35 cellular contexts compared by ENCODE assay signal in the genomic region with DNA sequence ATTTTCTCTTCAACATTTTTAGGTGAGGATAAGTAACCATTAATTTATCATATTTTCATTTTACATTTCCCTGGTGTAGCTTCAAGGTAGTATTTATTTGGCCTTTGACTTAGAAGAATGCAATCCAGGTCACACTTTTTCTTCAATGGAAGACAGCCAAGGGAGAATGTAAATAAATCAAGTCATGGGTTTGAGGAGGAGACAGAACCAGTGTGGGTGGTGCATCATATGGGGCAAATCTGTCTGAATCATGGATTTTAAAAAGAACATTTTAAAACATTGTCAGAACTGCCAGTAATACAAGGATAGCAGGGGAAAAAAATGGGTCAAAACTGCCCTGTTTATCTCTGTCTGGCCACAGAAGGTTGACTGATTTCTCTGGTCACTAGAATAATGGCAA.
"Had no signal": no experiment of that assay in that cellular context is flagged by ENCODE, and none has a peak within 500 bp of the region (broad histone marks: within the 10 kb centered on the region; RNA-seq: fewer than 3 reads in every experiment).

No MANE protein-coding gene starts in this region.

- H3K27me3 Mint-ChIP-seq: activated B cell treated with CpG ODN at 0.5 μM for 24 hours; activated CD4-positive, alpha-beta memory T cell treated with anti-CD3 and anti-CD28 coated beads for 36 hours; activated CD4-positive, alpha-beta T cell treated with anti-CD3 and anti-CD28 coated beads, Interleukin-2, amount 10 ng/mL, durations not matched to agents 24 days and 14 days; activated CD8-positive, alpha-beta T cell treated with anti-CD3 and anti-CD28 coated beads for 36 hours; activated naive CD8-positive, alpha-beta T cell treated with anti-CD3 and anti-CD28 coated beads, Interleukin-2, amount 10 ng/mL, durations not matched to agents 7 days and 5 days; activated naive CD8-positive, alpha-beta T cell treated with anti-CD3 and anti-CD28 coated beads, Interleukin-2, amount 50 U/mL, for 24 hours; brain had no signal

- FAIRE-seq: TTC549 had no signal

- H3K27ac ChIP-seq: VCaP had no signal

- H3K4me3 Mint-ChIP-seq: activated B cell treated with CpG ODN at 0.5 μM for 24 hours; activated CD4-positive, alpha-beta memory T cell treated with anti-CD3 and anti-CD28 coated beads for 36 hours; activated CD4-positive, alpha-beta T cell treated with anti-CD3 and anti-CD28 coated beads, Interleukin-2, amount 10 ng/mL, durations not matched to agents 24 days and 14 days; activated CD8-positive, alpha-beta T cell treated with anti-CD3 and anti-CD28 coated beads for 36 hours; activated naive CD4-positive, alpha-beta T cell treated with anti-CD3 and anti-CD28 coated beads for 36 hours; activated naive CD4-positive, alpha-beta T cell treated with anti-CD3 and anti-CD28 coated beads, Interleukin-2, amount 50 U/mL, for 24 hours; activated naive CD8-positive, alpha-beta T cell; activated naive CD8-positive, alpha-beta T cell treated with anti-CD3 and anti-CD28 coated beads, Interleukin-2, amount 10 ng/mL, durations not matched to agents 7 days and 5 days; activated naive CD8-positive, alpha-beta T cell treated with anti-CD3 and anti-CD28 coated beads, Interleukin-2, amount 50 U/mL, for 24 hours; activated T-cell treated with anti-CD3 and anti-CD28 coated beads, Interleukin-2, amount 50 U/mL, for 4 hours; activated T-cell treated with anti-CD3 and anti-CD28 coated beads, Interleukin-2, amount 50 U/mL, for 72 hours; activated T-helper 1 cell treated with anti-CD3 and anti-CD28 coated beads, Interleukin-12 subunit alpha, Interleukin-12 subunit beta, Interleukin-2, Interleukin-4 antibody, amounts not matched to agents 30 ng/mL and 10 ng/mL and 1 ng/mL, durations not matched to agents 14 hours and 24 hours and 36 hours; activated T-helper 17 cell treated with anti-CD3 and anti-CD28 coated beads, Interleukin-2, amount 50 U/mL, for 72 hours; brain; T-helper 1 cell treated with Interleukin-12 subunit alpha and Interleukin-12 subunit beta and Interleukin-4 antibody, amounts not matched to agents 30 μg/mL and 1 μg/mL, for 36 hours; T-helper 2 cell treated with Interferon-gamma antibody and Interleukin-4, amounts not matched to agents 5 μg/mL and 100 μg/mL, for 36 hours had no signal

- H3K36me3 Mint-ChIP-seq: activated CD4-positive, alpha-beta memory T cell treated with anti-CD3 and anti-CD28 coated beads for 36 hours; activated naive CD4-positive, alpha-beta T cell treated with anti-CD3 and anti-CD28 coated beads, Interleukin-2, amount 50 U/mL, for 24 hours; activated naive CD8-positive, alpha-beta T cell; activated naive CD8-positive, alpha-beta T cell treated with anti-CD3 and anti-CD28 coated beads, Interleukin-2, amount 10 ng/mL, durations not matched to agents 7 days and 5 days had no signal

- H3K4me1 Mint-ChIP-seq: activated B cell treated with CpG ODN at 0.5 μM for 24 hours; activated CD4-positive, alpha-beta T cell treated with anti-CD3 and anti-CD28 coated beads, Interleukin-2, amount 10 ng/mL, durations not matched to agents 24 days and 14 days; activated naive CD4-positive, alpha-beta T cell treated with anti-CD3 and anti-CD28 coated beads, Interleukin-2, amount 50 U/mL, for 24 hours; activated naive CD8-positive, alpha-beta T cell treated with anti-CD3 and anti-CD28 coated beads, Interleukin-2, amount 10 ng/mL, durations not matched to agents 7 days and 5 days; activated naive CD8-positive, alpha-beta T cell treated with anti-CD3 and anti-CD28 coated beads, Interleukin-2, amount 50 U/mL, for 24 hours; activated T-helper 17 cell treated with anti-CD3 and anti-CD28 coated beads, Interleukin-2, amount 50 U/mL, for 72 hours had no signal

- DNase-seq: activated B cell treated with CpG ODN at 0.5 μM for 24 hours; activated CD4-positive, alpha-beta memory T cell treated with anti-CD3 and anti-CD28 coated beads for 36 hours; activated CD4-positive, alpha-beta T cell treated with anti-CD3 and anti-CD28 coated beads for 4 hours; activated CD4-positive, alpha-beta T cell treated with anti-CD3 and anti-CD28 coated beads, Interleukin-2, amount 10 ng/mL, durations not matched to agents 24 days and 14 days; activated CD4-positive, alpha-beta T cell treated with anti-CD3 and anti-CD28 coated beads, Interleukin-2, amount 50 U/mL, for 1 hour; activated CD4-positive, alpha-beta T cell treated with anti-CD3 and anti-CD28 coated beads, Interleukin-2, amount 50 U/mL, for 4 hours; activated CD4-positive, CD25-positive, alpha-beta regulatory T cell treated with anti-CD3 and anti-CD28 coated beads, Interleukin-2, amount 50 U/mL, for 72 hours; activated CD8-positive, alpha-beta memory T cell treated with anti-CD3 and anti-CD28 coated beads, Interleukin-2, amount 50 U/mL, for 4 hours; activated CD8-positive, alpha-beta T cell treated with anti-CD3 and anti-CD28 coated beads for 36 hours; activated effector memory CD4-positive, alpha-beta T cell treated with anti-CD3 and anti-CD28 coated beads, Interleukin-2, amount 50 U/mL, for 16 hours; activated gamma-delta T cell treated with Interleukin-2 at 50 U/mL for 16 hours; activated naive CD4-positive, alpha-beta T cell; activated naive CD4-positive, alpha-beta T cell treated with anti-CD3 and anti-CD28 coated beads for 36 hours; activated naive CD8-positive, alpha-beta T cell treated with anti-CD3 and anti-CD28 coated beads, Interleukin-2, amount 10 ng/mL, durations not matched to agents 7 days and 5 days; activated naive CD8-positive, alpha-beta T cell treated with anti-CD3 and anti-CD28 coated beads, Interleukin-2, amount 50 U/mL, for 24 hours; activated T-cell treated with anti-CD3 and anti-CD28 coated beads for 4 hours; activated T-cell treated with anti-CD3 and anti-CD28 coated beads, Interleukin-2, amount 50 U/mL, for 1 hour; activated T-cell treated with anti-CD3 and anti-CD28 coated beads, Interleukin-2, amount 50 U/mL, for 4 hours; activated T-cell treated with anti-CD3 and anti-CD28 coated beads, Interleukin-2, amount 50 U/mL, for 72 hours; amniotic stem cell; aorta; central memory CD4-positive, alpha-beta T cell; SW 1271; T-helper 1 cell; T-helper 2 cell; T-helper 9 cell had no signal

- H3K27ac Mint-ChIP-seq: activated B cell treated with CpG ODN at 0.5 μM for 24 hours; activated CD4-positive, alpha-beta memory T cell treated with anti-CD3 and anti-CD28 coated beads for 36 hours; activated CD4-positive, alpha-beta T cell treated with anti-CD3 and anti-CD28 coated beads, Interleukin-2, amount 10 ng/mL, durations not matched to agents 24 days and 14 days; activated CD8-positive, alpha-beta T cell treated with anti-CD3 and anti-CD28 coated beads for 36 hours; activated naive CD4-positive, alpha-beta T cell treated with anti-CD3 and anti-CD28 coated beads for 36 hours; activated naive CD4-positive, alpha-beta T cell treated with anti-CD3 and anti-CD28 coated beads, Interleukin-2, amount 50 U/mL, for 24 hours; activated naive CD8-positive, alpha-beta T cell; activated naive CD8-positive, alpha-beta T cell treated with anti-CD3 and anti-CD28 coated beads, Interleukin-2, amount 10 ng/mL, durations not matched to agents 7 days and 5 days; activated naive CD8-positive, alpha-beta T cell treated with anti-CD3 and anti-CD28 coated beads, Interleukin-2, amount 50 U/mL, for 24 hours; activated T-cell treated with anti-CD3 and anti-CD28 coated beads, Interleukin-2, amount 50 U/mL, for 72 hours; activated T-helper 1 cell treated with anti-CD3 and anti-CD28 coated beads, Interleukin-12 subunit alpha, Interleukin-12 subunit beta, Interleukin-2, Interleukin-4 antibody, amounts not matched to agents 30 ng/mL and 10 ng/mL and 1 ng/mL, durations not matched to agents 14 hours and 24 hours and 36 hours; activated T-helper 17 cell treated with anti-CD3 and anti-CD28 coated beads, Interleukin-2, amount 50 U/mL, for 72 hours; brain; T-helper 1 cell treated with Interleukin-12 subunit alpha and Interleukin-12 subunit beta and Interleukin-4 antibody, amounts not matched to agents 30 μg/mL and 1 μg/mL, for 36 hours; T-helper 2 cell treated with Interferon-gamma antibody and Interleukin-4, amounts not matched to agents 5 μg/mL and 100 μg/mL, for 36 hours had no signal

- H3K9me3 Mint-ChIP-seq: activated B cell treated with CpG ODN at 0.5 μM for 24 hours; activated CD4-positive, alpha-beta memory T cell treated with anti-CD3 and anti-CD28 coated beads for 36 hours; activated CD4-positive, alpha-beta T cell treated with anti-CD3 and anti-CD28 coated beads, Interleukin-2, amount 10 ng/mL, durations not matched to agents 24 days and 14 days; activated naive CD4-positive, alpha-beta T cell treated with anti-CD3 and anti-CD28 coated beads for 36 hours; activated naive CD4-positive, alpha-beta T cell treated with anti-CD3 and anti-CD28 coated beads, Interleukin-2, amount 50 U/mL, for 24 hours; activated naive CD8-positive, alpha-beta T cell treated with anti-CD3 and anti-CD28 coated beads, Interleukin-2, amount 10 ng/mL, durations not matched to agents 7 days and 5 days; activated naive CD8-positive, alpha-beta T cell treated with anti-CD3 and anti-CD28 coated beads, Interleukin-2, amount 50 U/mL, for 24 hours; activated T-helper 1 cell treated with anti-CD3 and anti-CD28 coated beads, Interleukin-12 subunit alpha, Interleukin-12 subunit beta, Interleukin-2, Interleukin-4 antibody, amounts not matched to agents 30 ng/mL and 10 ng/mL and 1 ng/mL, durations not matched to agents 14 hours and 24 hours and 36 hours; brain; T-helper 1 cell treated with Interleukin-12 subunit alpha and Interleukin-12 subunit beta and Interleukin-4 antibody, amounts not matched to agents 30 μg/mL and 1 μg/mL, for 36 hours; T-helper 2 cell treated with Interferon-gamma antibody and Interleukin-4, amounts not matched to agents 5 μg/mL and 100 μg/mL, for 36 hours had no signal

- ATAC-seq: activated CD8-positive, alpha-beta T cell treated with anti-CD3 and anti-CD28 coated beads for 36 hours; activated naive CD8-positive, alpha-beta T cell treated with anti-CD3 and anti-CD28 coated beads, Interleukin-2, amount 50 U/mL, for 24 hours; activated T-cell treated with anti-CD3 and anti-CD28 coated beads, Interleukin-2, amount 50 U/mL, for 4 hours; activated T-cell treated with anti-CD3 and anti-CD28 coated beads, Interleukin-2, amount 50 U/mL, for 72 hours; activated T-helper 17 cell treated with anti-CD3 and anti-CD28 coated beads, Interleukin-2, amount 50 U/mL, for 72 hours had no signal
